24 cellular contexts compared by ENCODE assay signal in the genomic region with DNA sequence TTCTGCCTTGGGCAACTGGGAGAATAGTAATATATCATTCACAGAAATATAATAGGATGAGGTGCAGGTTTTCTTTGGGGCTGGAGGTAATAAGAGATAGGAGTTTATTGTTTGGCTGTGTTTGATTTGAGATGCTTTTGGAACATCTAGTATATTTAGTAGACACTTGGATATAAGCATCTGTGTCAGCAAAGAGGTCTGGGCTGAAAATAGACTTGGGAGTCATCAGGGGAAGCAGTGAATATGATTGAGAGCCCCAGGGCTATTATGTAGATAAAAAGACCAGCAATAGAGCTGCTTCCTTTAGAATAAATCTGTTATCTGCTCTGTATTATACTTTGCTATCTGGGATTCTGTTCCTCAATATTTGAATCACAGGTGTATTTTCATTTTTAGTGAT.
"Had no signal": no experiment of that assay in that cellular context is flagged by ENCODE, and none has a peak within 500 bp of the region (broad histone marks: within the 10 kb centered on the region; RNA-seq: fewer than 3 reads in every experiment).

No MANE protein-coding gene starts in this region.

- ATAC-seq: activated CD8-positive, alpha-beta T cell treated with anti-CD3 and anti-CD28 coated beads for 36 hours; activated T-helper 17 cell treated with anti-CD3 and anti-CD28 coated beads, Interleukin-2, amount 50 U/mL, for 72 hours; left lobe of liver; sciatic nerve; stimulated activated effector memory CD8-positive, alpha-beta T cell treated with anti-CD3 and anti-CD28 coated beads, Interleukin-12 subunit alpha, Interleukin-12 subunit beta, amount 100 ng/mL, for 72 hours had no signal

- H3K4me3 ChIP-seq: heart right ventricle, lung, thoracic aorta, uterus had no signal

- H3K27ac ChIP-seq: brain microvascular endothelial cell, heart right ventricle, neutrophil, thoracic aorta, uterus had no signal

- H3K36me3 ChIP-seq: brain microvascular endothelial cell, neutrophil, uterus had no signal

- FAIRE-seq: astrocyte, endothelial cell of umbilical vein had no signal

- DNase-seq: activated B cell treated with CpG ODN at 0.5 μM for 24 hours; activated CD4-positive, alpha-beta T cell treated with anti-CD3 and anti-CD28 coated beads, Interleukin-2, amount 50 U/mL, for 1 hour; activated CD8-positive, alpha-beta T cell treated with anti-CD3 and anti-CD28 coated beads for 36 hours; activated gamma-delta T cell treated with Interleukin-2 at 50 U/mL for 16 hours; activated naive CD4-positive, alpha-beta T cell treated with anti-CD3 and anti-CD28 coated beads, Interleukin-2, amount 50 U/mL, for 16 hours; activated T-cell treated with anti-CD3 and anti-CD28 coated beads, Interleukin-2, amount 50 U/mL, for 4 hours; amniotic stem cell; brain microvascular endothelial cell; central memory CD4-positive, alpha-beta T cell; heart right ventricle; mesendoderm; small intestine; stimulated activated CD4-positive, alpha-beta T cell treated with anti-CD3 and anti-CD28 coated beads, Interleukin-4, amount 100 ng/mL, for 24 hours; trophoblast cell; uterus had no signal

- H3K27me3 ChIP-seq: brain microvascular endothelial cell, heart right ventricle, neutrophil, uterus had no signal

- H3K9me3 ChIP-seq: neutrophil had no signal

- H3K4me1 ChIP-seq: uterus had no signal
